Comparison of ENCODE assay signal across 11 cellular contexts in genomic region chr15:64180235-64180824, GRCh38. TPM values are rescaled to one million over a fixed set of nuclear protein-coding genes. Genes with fewer than 3 reads are reported as not detected.
A peak's percentile ranks its signal among the peaks of the same experiment; 100 is the strongest.
DNase-seq lines count a peak whose midpoint lies in the region; ATAC-seq and TF ChIP-seq lines count a peak whose summit lies in the region.
"Had no signal": no experiment of that assay in that cellular context is flagged by ENCODE, and none has a peak within 500 bp of the region (broad histone marks: within the 10 kb centered on the region; RNA-seq: fewer than 3 reads in every experiment).

No MANE protein-coding gene starts in this region.

- H3K27me3 ChIP-seq in cardiac muscle cell (no peaks in the 10 kb centered on the region), thyroid gland (no peaks in the 10 kb centered on the region), tibial artery (no peaks in the 10 kb centered on the region)

- H3K9me3 Mint-ChIP-seq in effector memory CD8-positive, alpha-beta T cell: no peaks in the 10 kb centered on the region

- H3K36me3 ChIP-seq in cardiac muscle cell: peaks cover 4% of the 10 kb centered on the region
- H3K36me3 ChIP-seq in thyroid gland: no peaks in the 10 kb centered on the region
- H3K36me3 ChIP-seq in tibial artery: peaks cover 3 to 48% (median 44%) of the 10 kb centered on the region in 3 donors

- H3K36me3 Mint-ChIP-seq in effector memory CD8-positive, alpha-beta T cell (ENCODE audit: insufficient read depth): peaks cover 18% of the 10 kb centered on the region

- ATAC-seq in Right ventricle myocardium superior (ENCODE audit: poor library complexity) (no peak), HG03558 (IDR thresholded peaks at IDR 0.05; ENCODE audit: extremely low read depth, unreplicated experiment) (peak; percentile 59)
- peak; percentile 43 for ATAC-seq in effector memory CD8-positive, alpha-beta T cell (replicated peaks)

- no peak overlapping the region for H3K27ac Mint-ChIP-seq in effector memory CD8-positive, alpha-beta T cell

- H3K4me1 ChIP-seq in cardiac muscle cell (ENCODE audit: low read depth): peaks cover 14% of the 10 kb centered on the region
- H3K4me1 ChIP-seq in thyroid gland: peaks cover 0 to 6% of the 10 kb centered on the region in 2 donors
- H3K4me1 ChIP-seq in tibial artery: no peaks in the 10 kb centered on the region

- no peaks in the 10 kb centered on the region for H3K27me3 Mint-ChIP-seq in effector memory CD8-positive, alpha-beta T cell

- peak in 1 of 2 donors; percentile 83 for DNase-seq in cardiac muscle cell (ENCODE audit: low read depth in 1 of 2, low spot score in 1 of 2)
- DNase-seq in Right ventricle myocardium superior: no peak
- no peak for DNase-seq in effector memory CD8-positive, alpha-beta T cell
- DNase-seq in thyroid gland: peak; percentile 56 to 69
- DNase-seq in NCI-H2029 (lab: John Stamatoyannopoulos, UW): no peak
- no peak for DNase-seq in NCI-H446 (lab: John Stamatoyannopoulos, UW)
- DNase-seq in tibial artery: no peak
- DNase-seq: activated CD8-positive, alpha-beta memory T cell treated with anti-CD3 and anti-CD28 coated beads, Interleukin-2, amount 50 U/mL, for 48 hours; stimulated activated CD4-positive, alpha-beta T cell treated with anti-CD3 and anti-CD28 coated beads, Interleukin-4, amount 100 ng/mL, for 4 hours had no signal

- no peak for TF ChIP-seq POLR2A in thyroid gland (IDR thresholded peaks at IDR 0.05)

- intact Hi-C loops in Right ventricle myocardium superior (cut with DNase I): no loop called here
- intact Hi-C loops in thyroid gland (cut with DNase I): no loop called here
- intact Hi-C loops in tibial artery (cut with DNase I; ENCODE audit: low total_unique reads): no loop called here

- TF ChIP-seq CTCF in cardiac muscle cell (IDR thresholded peaks at IDR 0.05; ENCODE audit: low read depth, low read length) (no peak), thyroid gland (IDR thresholded peaks at IDR 0.05) (no peak), tibial artery (IDR thresholded peaks at IDR 0.05) (no peak)

- H3K4me3 Mint-ChIP-seq in effector memory CD8-positive, alpha-beta T cell: no peak overlapping the region

- H3K4me1 Mint-ChIP-seq in effector memory CD8-positive, alpha-beta T cell (ENCODE audit: low read depth in 2 of 2): no peaks in the 10 kb centered on the region

- H3K27ac ChIP-seq in cardiac muscle cell: peak overlapping the region; percentile 86
- peak overlapping the region in 1 of 3 donors; percentile 28 for H3K27ac ChIP-seq in thyroid gland
- no peak overlapping the region for H3K27ac ChIP-seq in tibial artery

- H3K4me3 ChIP-seq in cardiac muscle cell (no peak overlapping the region), thyroid gland (replicated peaks in 1 of 3) (no peak overlapping the region), tibial artery (no peak overlapping the region)

- no peaks in the 10 kb centered on the region for H3K9me3 ChIP-seq in cardiac muscle cell (ENCODE audit: low read depth)
- H3K9me3 ChIP-seq in thyroid gland: no peaks in the 10 kb centered on the region
- H3K9me3 ChIP-seq in tibial artery: no peaks in the 10 kb centered on the region

- 32 to 45% methylated on average over 8 of the region's 8 CpGs for WGBS in thyroid gland, 2 donors

RNA-seq across cellular contexts. Expression of gene PPIB, which starts 17.5 kb away (rescaled TPM):
- 382 and 714 TPM in 2 replicates for total RNA-seq in cardiac muscle cell
- polyA plus RNA-seq in cardiac muscle cell: 550 and 1,055 TPM in 2 replicates
- total RNA-seq in Right ventricle myocardium superior: 94.9 TPM
- total RNA-seq in thyroid gland: 1,000 to 10,000 TPM; 1,046 to 3,819 (median 1,394) TPM

RNA-seq across cellular contexts. Expression of gene SNX22, which starts 28.8 kb away (rescaled TPM):
- total RNA-seq in cardiac muscle cell: 1.5 and 2.1 TPM in 2 replicates
- polyA plus RNA-seq in cardiac muscle cell: 0.59 and 2.0 TPM in 2 replicates
- 4.2 TPM for total RNA-seq in Right ventricle myocardium superior
- total RNA-seq in thyroid gland: 100 to 1,000 TPM; 102 to 241 (median 123) TPM
- polyA plus RNA-seq: fibroblast of lung had no signal

Comparison
In these comparisons a context has a peak if more than half of its experiments do, and no peak if none do; other contexts are left out.
1. DNase-seq: peak in thyroid gland (2 of 2); none in Right ventricle myocardium superior (single experiment), effector memory CD8-positive, alpha-beta T cell (0 of 3), NCI-H2029 (single experiment), NCI-H446 (0 of 2) and tibial artery (0 of 2).
2. RNA of gene SNX22, which starts 28.8 kb away (total RNA-seq): 102 to 241 TPM in thyroid gland; 4.2 TPM in Right ventricle myocardium superior (single experiment) and 1.5 to 2.1 TPM in cardiac muscle cell; every median in the first group is over 10 times any median in the second.